ENCODE assay signal across 26 cellular contexts in the genomic region with DNA sequence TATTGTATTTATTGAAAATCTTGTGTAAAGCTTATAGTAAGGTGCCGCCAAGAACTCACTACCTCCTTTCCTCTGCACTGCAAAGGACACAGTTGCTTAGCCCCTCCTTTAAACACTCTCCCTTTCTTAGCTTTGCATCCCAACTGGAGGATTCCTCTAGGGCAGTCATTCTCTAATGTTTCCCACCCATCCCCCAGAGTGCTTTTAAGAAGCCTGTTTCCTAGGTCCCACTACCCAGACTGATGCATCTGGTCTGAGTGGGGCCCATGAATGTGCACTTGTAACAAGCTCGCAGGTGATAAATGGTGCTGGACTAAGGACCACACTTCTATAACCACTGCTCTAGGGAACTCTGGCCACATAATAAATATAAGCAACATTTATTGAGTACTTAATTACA. TPM values are rescaled to one million over a fixed set of nuclear protein-coding genes. Genes with fewer than 3 reads are reported as not detected.
DNase-seq lines count a peak whose midpoint lies in the region; TF ChIP-seq lines count a peak whose summit lies in the region.
"Had no signal": no experiment of that assay in that cellular context is flagged by ENCODE, and none has a peak within 500 bp of the region (broad histone marks: within the 10 kb centered on the region; RNA-seq: fewer than 3 reads in every experiment).

No MANE protein-coding gene starts in this region.

- H3K27ac ChIP-seq in HUES64 (ENCODE audit: low read depth, low read length) (peak overlapping the region; percentile 36; the same call in 1 of the 2 replicates), SU-DHL-6 (ENCODE audit: low read depth, low read length) (peak overlapping the region; percentile 41; the same call in 1 of the 2 replicates), ascending aorta (no peak overlapping the region)
- H3K27ac ChIP-seq: C4-2B, parathyroid adenoma had no signal

- no peaks in the 10 kb centered on the region for H3K27me3 ChIP-seq in HUES64 (ENCODE audit: insufficient read depth, low read length)
- H3K27me3 ChIP-seq in SU-DHL-6 (ENCODE audit: low read length) = no peaks in the 10 kb centered on the region
- no peaks in the 10 kb centered on the region for H3K27me3 ChIP-seq in ascending aorta
- H3K27me3 ChIP-seq: heart right ventricle, MG63, right lobe of liver had no signal

- WGBS in HUES64 = 34% methylated on average over 2 of the region's 2 CpGs

- H4K20me1 ChIP-seq in SU-DHL-6 (ENCODE audit: low read depth, low read length) = peaks cover 9% of the 10 kb centered on the region

- H2AFZ ChIP-seq in SU-DHL-6 (ENCODE audit: low read depth, low read length, severe bottlenecking) = no peak overlapping the region
- H2AFZ ChIP-seq: parathyroid adenoma had no signal

- H3K9me3 ChIP-seq in HUES64 (ENCODE audit: insufficient read depth, low read depth, low read length) (no peaks in the 10 kb centered on the region), SU-DHL-6 (ENCODE audit: insufficient read depth, low read length) (no peaks in the 10 kb centered on the region), ascending aorta (no peaks in the 10 kb centered on the region)
- H3K9me3 ChIP-seq: heart right ventricle, MG63, right lobe of liver had no signal

- H3K4me3 ChIP-seq in HUES64 (ENCODE audit: low read length) (peak overlapping the region; percentile 6; the same call in 1 of the 2 replicates), SU-DHL-6 (ENCODE audit: insufficient read depth, low read length, poor library complexity, severe bottlenecking) (no peak overlapping the region), ascending aorta (no peak overlapping the region)
- H3K4me3 ChIP-seq: heart right ventricle, K562, MG63, right lobe of liver had no signal

- H3K4me1 ChIP-seq in HUES64 (ENCODE audit: insufficient read depth, low read length) (peaks cover 53% of the 10 kb centered on the region), ascending aorta (peaks cover 0 to 8% of the 10 kb centered on the region in 2 donors)

- TF ChIP-seq CTCF in SU-DHL-6 (IDR thresholded peaks at IDR 0.05; ENCODE audit: insufficient read depth, low read length, poor library complexity, severe bottlenecking) = no peak
- TF ChIP-seq CTCF in ascending aorta (IDR thresholded peaks at IDR 0.05) = no peak

- H3F3A ChIP-seq in SU-DHL-6 (ENCODE audit: insufficient read depth) = peaks cover 3% of the 10 kb centered on the region; the same call in 1 of the 2 replicates

- peaks cover 30% of the 10 kb centered on the region for H3K36me3 ChIP-seq in HUES64 (ENCODE audit: insufficient read depth, low read length)
- H3K36me3 ChIP-seq in SU-DHL-6 (ENCODE audit: low read length) = peaks cover 18% of the 10 kb centered on the region
- H3K36me3 ChIP-seq in ascending aorta = peaks cover 12 to 24% of the 10 kb centered on the region in 2 donors

- intact Hi-C loops in ascending aorta (cut with DNase I) = loop anchor here (10.0 kb wide), 1 partner anchor 56 kb away; the partner anchor contains the start of gene B4GALT5

- peaks cover 92% of the 10 kb centered on the region for H3K79me2 ChIP-seq in SU-DHL-6 (ENCODE audit: insufficient read depth, low read length)

- no peaks in the 10 kb centered on the region for H3K9me2 ChIP-seq in SU-DHL-6 (replicated peaks; ENCODE audit: insufficient read depth, low read length)

- H3K9ac ChIP-seq in HUES64 (ENCODE audit: low read depth, low read length) = no peak overlapping the region
- H3K9ac ChIP-seq in SU-DHL-6 (ENCODE audit: low read length) = no peak overlapping the region
- H3K9ac ChIP-seq: parathyroid adenoma had no signal

- peak; percentile 37 for DNase-seq in D341Med (ENCODE audit: low spot score)
- DNase-seq in islet precursor cell = peak; percentile 78
- no peak for DNase-seq in activated CD4-positive, alpha-beta T cell treated with anti-CD3 and anti-CD28 coated beads, Interleukin-2, amount 50 U/mL, for 4 hours
- DNase-seq in ascending aorta (ENCODE audit: low spot score in 2 of 2) = no peak
- DNase-seq in pons (ENCODE audit: low spot score) = no peak
- no peak for DNase-seq in SW480 (ENCODE audit: low spot score)
- DNase-seq: activated CD4-positive, CD25-positive, alpha-beta regulatory T cell treated with anti-CD3 and anti-CD28 coated beads, Interleukin-2, amount 50 U/mL, for 72 hours; activated CD8-positive, alpha-beta T cell treated with anti-CD3 and anti-CD28 coated beads, Interleukin-2, amount 10 ng/mL, durations not matched to agents 7 days and 5 days; activated effector memory CD4-positive, alpha-beta T cell treated with Interleukin-2 at 50 U/mL for 16 hours; activated naive CD8-positive, alpha-beta T cell treated with anti-CD3 and anti-CD28 coated beads for 36 hours; activated T-cell treated with anti-CD3 and anti-CD28 coated beads for 4 hours; heart right ventricle; left ventricle myocardium superior; MG63; NCI-H1436; NCI-H2171 treated with DMSO at 0.1 percent for 48 hours; NCI-H774; PC-3; right lobe of liver; SHP77 treated with DMSO at 0.1 percent for 48 hours; T-cell had no signal

- no peak overlapping the region for H3K4me2 ChIP-seq in SU-DHL-6 (ENCODE audit: low read depth, low read length, poor library complexity, severe bottlenecking)

RNA-seq across cellular contexts. Expression of gene B4GALT5, which starts 55.2 kb away (rescaled TPM):
- polyA plus RNA-seq in HUES64 (2013, experiment 1 of 2) = 37.2 TPM
- 38.5 TPM for polyA plus RNA-seq in HUES64 (2013, experiment 2 of 2)
- 15.0 TPM for total RNA-seq in ascending aorta

Comparison
In these comparisons a context has a peak if more than half of its experiments do, and no peak if none do; other contexts are left out.
1. DNase-seq: peak in D341Med (single experiment) and islet precursor cell (single experiment); none in activated CD4-positive, alpha-beta T cell treated with anti-CD3 and anti-CD28 coated beads, Interleukin-2, amount 50 U/mL, for 4 hours (0 of 2), ascending aorta (0 of 2), pons (single experiment) and SW480 (single experiment).
2. H3K27ac ChIP-seq: peak in HUES64 (single experiment) and SU-DHL-6 (single experiment); none in ascending aorta (0 of 2).